In genomic region chr10:31778627-31779026, GRCh38 we compare ENCODE assay signal across 15 cellular contexts.
DNase-seq lines count a peak whose midpoint lies in the region; ATAC-seq and TF ChIP-seq lines count a peak whose summit lies in the region.
"Had no signal": no experiment of that assay in that cellular context is flagged by ENCODE, and none has a peak within 500 bp of the region (broad histone marks: within the 10 kb centered on the region; RNA-seq: fewer than 3 reads in every experiment).

No MANE protein-coding gene starts in this region.

- 0 out of 2 replicates have a peak overlapping the region, but pooled peaks have one; percentile 37 for H3K14ac ChIP-seq in IMR-90 (replicated peaks; ENCODE audit: low read depth, low read length)

- H3K23ac ChIP-seq in IMR-90 (ENCODE audit: low read depth, low read length), result no peak overlapping the region

- TF ChIP-seq RAD21 in IMR-90 (IDR thresholded peaks at IDR 0.05; ENCODE audit: low read length), result no peak

- H2AFZ ChIP-seq in IMR-90 (replicated peaks; ENCODE audit: low read length, poor library complexity), result no peak overlapping the region

- H3K27ac ChIP-seq in IMR-90 (ENCODE audit: insufficient read depth, low read length), result no peak overlapping the region
- H3K27ac ChIP-seq in CD4-positive, alpha-beta memory T cell (ENCODE audit: low read depth, low read length), result no peak overlapping the region
- no peak overlapping the region for H3K27ac ChIP-seq in psoas muscle
- H3K27ac ChIP-seq: HL-60 had no signal

- H4K20me1 ChIP-seq in IMR-90 (ENCODE audit: insufficient read depth, low read length), result no peaks in the 10 kb centered on the region

- POLR2A ChIA-PET in IMR-90 (lab: Charles Lee; ENCODE audit: unreplicated experiment), result no interaction called here
- POLR2A ChIA-PET in CD4-positive, alpha-beta memory T cell (lab: Charles Lee; ENCODE audit: partially characterized antibody), result no interaction called here

- peaks cover 12% of the 10 kb centered on the region for H3K9me1 ChIP-seq in IMR-90 (ENCODE audit: insufficient read depth, low read length)

- no peak overlapping the region; the same call in 1 of the 2 replicates for H2BK120ac ChIP-seq in IMR-90 (ENCODE audit: low read depth, low read length)

- H3K4ac ChIP-seq in IMR-90 (ENCODE audit: low read depth, low read length), result 0 out of 2 replicates have a peak overlapping the region, but pooled peaks have one; percentile 34

- H4K91ac ChIP-seq in IMR-90 (ENCODE audit: insufficient read depth, low read depth, low read length), result no peak overlapping the region

- peaks cover 8% of the 10 kb centered on the region for H3K4me1 ChIP-seq in IMR-90 (ENCODE audit: control insufficient read depth, insufficient read depth, low read length)
- no peaks in the 10 kb centered on the region for H3K4me1 ChIP-seq in CD4-positive, alpha-beta memory T cell (ENCODE audit: insufficient read depth, low read length)
- H3K4me1 ChIP-seq in psoas muscle, result peaks cover 11% of the 10 kb centered on the region
- H3K4me1 ChIP-seq: Caco-2, HAP-1 had no signal

- dilution Hi-C loops in IMR-90 (cut with HindIII; ENCODE audit: low sequenced_read_pairs, unreplicated experiment), result no loop called here

- no peak overlapping the region for H3K4me2 ChIP-seq in IMR-90 (ENCODE audit: low read depth, low read length)

- H3K27ac Mint-ChIP-seq in chondrocyte (ENCODE audit: unreplicated experiment) (peak overlapping the region; percentile 49), mesothelial cell of epicardium (peak overlapping the region; percentile 62)
- H3K27ac Mint-ChIP-seq in CD4-positive, alpha-beta memory T cell, result no peak overlapping the region
- H3K27ac Mint-ChIP-seq: CD14-positive monocyte; CD8-positive, alpha-beta memory T cell had no signal

- H3K9me3 ChIP-seq in IMR-90 (ENCODE audit: control insufficient read depth, insufficient read depth, low read length), result peaks cover 4% of the 10 kb centered on the region; the same call in 1 of the 2 replicates
- no peaks in the 10 kb centered on the region for H3K9me3 ChIP-seq in CD4-positive, alpha-beta memory T cell (ENCODE audit: control insufficient read depth in 1 of 2, low read length in 2 of 2)
- no peaks in the 10 kb centered on the region for H3K9me3 ChIP-seq in psoas muscle
- H3K9me3 ChIP-seq: HAP-1 had no signal

- H3K18ac ChIP-seq in IMR-90 (ENCODE audit: low read depth, low read length), result no peak overlapping the region

- H3K9ac ChIP-seq in IMR-90 (ENCODE audit: low read depth, low read length), result no peak overlapping the region

- TF ChIP-seq CTCF in IMR-90 (conservative IDR thresholded peaks at IDR 0.05; ENCODE audit: low read depth, low read length) (no peak), chondrocyte (IDR thresholded peaks at IDR 0.05) (no peak), mesothelial cell of epicardium (IDR thresholded peaks at IDR 0.05; ENCODE audit: unreplicated experiment) (no peak), psoas muscle (IDR thresholded peaks at IDR 0.05) (no peak)

- no peak overlapping the region for H3K4me3 ChIP-seq in IMR-90 (ENCODE audit: insufficient read depth, low read depth, low read length)
- no peak overlapping the region for H3K4me3 ChIP-seq in CD4-positive, alpha-beta memory T cell (ENCODE audit: low read length in 2 of 2)
- no peak overlapping the region for H3K4me3 ChIP-seq in psoas muscle
- H3K4me3 ChIP-seq: HAP-1 had no signal

- no peak overlapping the region; a peak in 1 of 4 replicates for H4K8ac ChIP-seq in IMR-90 (ENCODE audit: low read depth in 2 of 2, low read length in 2 of 2)

- BruUV-seq in IMR-90 (replicated peaks; lab: Mats Ljungman, UMichigan), result no TSS peak

- H3K56ac ChIP-seq in IMR-90 (ENCODE audit: extremely low read depth, insufficient read depth, low read length), result no peak overlapping the region

- no peak overlapping the region for H2AK9ac ChIP-seq in IMR-90 (replicated peaks; ENCODE audit: low read depth, low read length, poor library complexity)

- no peak overlapping the region for H4K5ac ChIP-seq in IMR-90 (ENCODE audit: low read depth, low read length)

- H2BK15ac ChIP-seq in IMR-90 (ENCODE audit: low read depth, low read length), result no peak overlapping the region

- peak; percentile 63 for DNase-seq in EH (ENCODE audit: low read depth)
- peak; percentile 62 for DNase-seq in IMR-90
- DNase-seq in chondrocyte (ENCODE audit: low spot score), result no peak
- DNase-seq in mesothelial cell of epicardium (ENCODE audit: low spot score in 2 of 2, unreplicated experiment in 2 of 2), result no peak
- no peak for DNase-seq in CD4-positive, alpha-beta memory T cell
- DNase-seq in psoas muscle, result no peak
- no peak for DNase-seq in RPMI8226
- DNase-seq: Caco-2; CD8-positive, alpha-beta memory T cell; GOT3; KBM-7 had no signal

- H3K9me3 Mint-ChIP-seq in chondrocyte (ENCODE audit: low read depth), result no peaks in the 10 kb centered on the region
- no peaks in the 10 kb centered on the region for H3K9me3 Mint-ChIP-seq in mesothelial cell of epicardium
- no peaks in the 10 kb centered on the region for H3K9me3 Mint-ChIP-seq in CD4-positive, alpha-beta memory T cell
- H3K9me3 Mint-ChIP-seq: CD8-positive, alpha-beta memory T cell had no signal

- no peak overlapping the region for H2AK5ac ChIP-seq in IMR-90 (ENCODE audit: low read depth, low read length)

- H3K36me3 Mint-ChIP-seq in chondrocyte (ENCODE audit: low read depth), result no peaks in the 10 kb centered on the region
- H3K36me3 Mint-ChIP-seq in mesothelial cell of epicardium, result peaks cover 2% of the 10 kb centered on the region
- H3K36me3 Mint-ChIP-seq in CD4-positive, alpha-beta memory T cell, result no peaks in the 10 kb centered on the region
- H3K36me3 Mint-ChIP-seq: CD14-positive monocyte; CD8-positive, alpha-beta memory T cell had no signal

- TF ChIP-seq POLR2A in IMR-90 (IDR thresholded peaks at IDR 0.05; ENCODE audit: low read depth, low read length), result no peak

- WGBS in IMR-90 (ENCODE audit: extremely low coverage in 2 of 2, insufficient read length in 1 of 2), 2 experiments, result 90% methylated on average over 3 of the region's 3 CpGs; no CpG with 5 or more reads in 1 of the 2 experiments
- 65 to 82% (median 77%) methylated on average over 3 of the region's 3 CpGs for WGBS in psoas muscle, 3 donors

- intact Hi-C loops in IMR-90 (cut with micrococcal nuclease) (no loop called here), psoas muscle (cut with DNase I) (no loop called here)
- intact Hi-C loops in CD4-positive, alpha-beta memory T cell (cut with micrococcal nuclease), result loop anchor here (10.0 kb wide), 1 partner anchor 254 kb away; no protein-coding TSS in a partner anchor

- H2BK20ac ChIP-seq in IMR-90 (ENCODE audit: low read depth, low read length), result no peak overlapping the region

- H3K27me3 ChIP-seq in IMR-90 (ENCODE audit: control insufficient read depth, insufficient read depth, low read length), result no peaks in the 10 kb centered on the region
- H3K27me3 ChIP-seq in CD4-positive, alpha-beta memory T cell (ENCODE audit: insufficient read depth, low read length), result no peaks in the 10 kb centered on the region
- no peaks in the 10 kb centered on the region for H3K27me3 ChIP-seq in psoas muscle (ENCODE audit: insufficient read depth in 3 of 3, low read length in 2 of 3)

- H3K79me1 ChIP-seq in IMR-90 (ENCODE audit: low read depth in 1 of 2, low read length in 2 of 2), result no peaks in the 10 kb centered on the region

- H3K4me3 Mint-ChIP-seq in chondrocyte (ENCODE audit: unreplicated experiment) (no peak overlapping the region), mesothelial cell of epicardium (no peak overlapping the region)
- no peak overlapping the region for H3K4me3 Mint-ChIP-seq in CD4-positive, alpha-beta memory T cell
- H3K4me3 Mint-ChIP-seq: CD14-positive monocyte; CD8-positive, alpha-beta memory T cell had no signal

- H3K27me3 Mint-ChIP-seq in chondrocyte (ENCODE audit: low read depth) (no peaks in the 10 kb centered on the region), mesothelial cell of epicardium (ENCODE audit: low read depth) (no peaks in the 10 kb centered on the region)
- peaks cover 0 to 1% of the 10 kb centered on the region in 2 donors for H3K27me3 Mint-ChIP-seq in CD4-positive, alpha-beta memory T cell

- H3K36me3 ChIP-seq in IMR-90 (ENCODE audit: control insufficient read depth, insufficient read depth, low read length), result no peaks in the 10 kb centered on the region
- H3K36me3 ChIP-seq in CD4-positive, alpha-beta memory T cell (ENCODE audit: insufficient read depth, low read length), result no peaks in the 10 kb centered on the region
- no peaks in the 10 kb centered on the region for H3K36me3 ChIP-seq in psoas muscle (ENCODE audit: insufficient read depth in 1 of 2, low read depth in 1 of 2)
- H3K36me3 ChIP-seq: HAP-1 had no signal

- CTCF ChIA-PET in IMR-90 (lab: Yijun Ruan, JAX), result interaction anchor here (1.1 kb wide), 1 partner anchor 9 kb away, joined by 6 read pairs; no protein-coding TSS in a partner anchor
- CTCF ChIA-PET in CD4-positive, alpha-beta memory T cell (lab: Charles Lee; ENCODE audit: partially characterized antibody), result interaction anchor here (0.9 to 2.8 kb wide), 2 partner anchors 8 to 10 kb away, joined by 3 to 6 read pairs; no protein-coding TSS in a partner anchor

- H3K4me1 Mint-ChIP-seq in chondrocyte (ENCODE audit: low read depth) (peaks cover 18% of the 10 kb centered on the region), mesothelial cell of epicardium (peaks cover 37% of the 10 kb centered on the region)
- H3K4me1 Mint-ChIP-seq in CD4-positive, alpha-beta memory T cell, result peaks cover 1 to 5% (median 4%) of the 10 kb centered on the region in 4 donors
- H3K4me1 Mint-ChIP-seq: CD14-positive monocyte had no signal

- H2BK5ac ChIP-seq in IMR-90 (ENCODE audit: low read depth, low read length, poor library complexity, severe bottlenecking), result peak overlapping the region; percentile 56

- ATAC-seq in IMR-90 (ENCODE audit: low read depth), result peak; percentile 57
- no peak for ATAC-seq in psoas muscle
- ATAC-seq in HG02642 (IDR thresholded peaks at IDR 0.05; ENCODE audit: poor library complexity, unreplicated experiment), result no peak

- in situ Hi-C loops in IMR-90 (cut with MboI; ENCODE audit: low sequenced_read_pairs), result no loop called here

TF ChIP-seq in IMR-90, 13 proteins besides CTCF, POLR2A, EP300 and RAD21:
- no peak for TF ChIP-seq BHLHE40 (IDR thresholded peaks at IDR 0.05; ENCODE audit: low read depth, low read length)
- TF ChIP-seq CHD1 (IDR thresholded peaks at IDR 0.05; ENCODE audit: low read depth, low read length), result no peak
- no peak for TF ChIP-seq RFX5 (IDR thresholded peaks at IDR 0.05; ENCODE audit: low read depth, low read length)
- no peak for TF ChIP-seq CEBPB (IDR thresholded peaks at IDR 0.05; ENCODE audit: low read depth, low read length)
- TF ChIP-seq, protein P1, sequence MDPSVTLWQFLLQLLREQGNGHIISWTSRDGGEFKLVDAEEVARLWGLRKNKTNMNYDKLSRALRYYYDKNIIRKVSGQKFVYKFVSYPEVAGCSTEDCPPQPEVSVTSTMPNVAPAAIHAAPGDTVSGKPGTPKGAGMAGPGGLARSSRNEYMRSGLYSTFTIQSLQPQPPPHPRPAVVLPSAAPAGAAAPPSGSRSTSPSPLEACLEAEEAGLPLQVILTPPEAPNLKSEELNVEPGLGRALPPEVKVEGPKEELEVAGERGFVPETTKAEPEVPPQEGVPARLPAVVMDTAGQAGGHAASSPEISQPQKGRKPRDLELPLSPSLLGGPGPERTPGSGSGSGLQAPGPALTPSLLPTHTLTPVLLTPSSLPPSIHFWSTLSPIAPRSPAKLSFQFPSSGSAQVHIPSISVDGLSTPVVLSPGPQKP (IDR thresholded peaks at IDR 0.05; ENCODE audit: borderline replicate concordance, low read depth, low read length), result no peak
TF ChIP-seq in IMR-90: peak in this region for 0.

Comparison
In these comparisons a context has a peak if more than half of its experiments do, and no peak if none do; other contexts are left out.
1. DNase-seq: peak in EH (single experiment) and IMR-90 (single experiment); none in chondrocyte (single experiment), mesothelial cell of epicardium (0 of 2), CD4-positive, alpha-beta memory T cell (0 of 5), psoas muscle (0 of 2) and RPMI8226 (single experiment).
2. H3K27ac Mint-ChIP-seq: peak in chondrocyte (single experiment) and mesothelial cell of epicardium (single experiment); none in CD4-positive, alpha-beta memory T cell (0 of 7).